Comparison of ENCODE assay signal across 19 cellular contexts in the genomic region with DNA sequence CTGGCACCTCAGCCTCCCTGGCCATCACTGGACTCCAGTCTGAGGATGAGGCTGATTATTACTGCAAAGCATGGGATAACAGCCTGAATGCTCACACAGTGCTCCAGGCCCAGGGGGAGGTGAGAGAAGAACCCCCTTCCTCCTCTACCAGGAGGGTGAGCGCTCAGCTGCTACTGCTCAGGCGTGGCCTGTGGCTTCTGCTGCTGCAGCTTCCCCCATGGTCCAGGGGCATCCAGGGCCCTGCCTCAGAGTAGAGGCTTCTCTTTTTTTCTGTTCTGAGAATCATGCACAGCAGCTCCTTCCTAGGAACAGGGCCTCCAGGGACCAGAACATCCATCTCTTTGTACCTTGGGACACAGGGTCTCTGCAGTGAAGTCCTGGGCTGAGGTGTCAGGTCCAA.
"Had no signal": no experiment of that assay in that cellular context is flagged by ENCODE, and none has a peak within 500 bp of the region (broad histone marks: within the 10 kb centered on the region; RNA-seq: fewer than 3 reads in every experiment).

No MANE protein-coding gene starts in this region.

- H3K9me3 Mint-ChIP-seq: dendritic cell treated with granulocyte-macrophage colony-stimulating factor and Interleukin-4, amounts not matched to agents 40 ng/mL and 50 ng/mL, for 4 days had no signal

- H3K4me1 Mint-ChIP-seq: immature natural killer cell, nephron had no signal

- DNase-seq: foreskin keratinocyte; immature natural killer cell; left ventricle myocardium inferior; lower lobe of right lung; mesenchymal stem cell; midbrain; occipital lobe; pancreas; right cardiac atrium; small intestine; stimulated activated CD4-positive, alpha-beta T cell treated with anti-CD3 and anti-CD28 coated beads, Interleukin-2, amount 100 ng/mL, for 48 hours; stomach; substantia nigra had no signal

- FAIRE-seq: colon, keratinocyte, pancreas, small intestine had no signal

- H3K27ac ChIP-seq: foreskin keratinocyte, left ventricle myocardium inferior, lower lobe of right lung, pancreas, stomach had no signal

- ATAC-seq: foreskin keratinocyte, lower lobe of right lung, pancreas, right cardiac atrium had no signal

- H3K27ac Mint-ChIP-seq: dendritic cell treated with granulocyte-macrophage colony-stimulating factor and Interleukin-4, amounts not matched to agents 40 ng/mL and 50 ng/mL, for 4 days; immature natural killer cell; nephron; progenitor cell of endocrine pancreas; type B pancreatic cell had no signal

- H3K36me3 Mint-ChIP-seq: immature natural killer cell, type B pancreatic cell had no signal

- H3K4me3 Mint-ChIP-seq: dendritic cell treated with granulocyte-macrophage colony-stimulating factor and Interleukin-4, amounts not matched to agents 40 ng/mL and 50 ng/mL, for 4 days; immature natural killer cell; nephron; type B pancreatic cell had no signal

- H3K4me1 ChIP-seq: foreskin keratinocyte, left ventricle myocardium inferior, lower lobe of right lung, pancreas, stomach had no signal

- H3K4me3 ChIP-seq: left ventricle myocardium inferior, lower lobe of right lung, pancreas, stomach had no signal

- H3K9me3 ChIP-seq: left ventricle myocardium inferior, lower lobe of right lung, pancreas, stomach had no signal

- H3K36me3 ChIP-seq: left ventricle myocardium inferior, lower lobe of right lung, pancreas had no signal
